8 cellular contexts compared by ENCODE assay signal in genomic region chr5:91381134-91381773, GRCh38. TPM values are rescaled to one million over a fixed set of nuclear protein-coding genes. Genes with fewer than 3 reads are reported as not detected.
DNase-seq lines count a peak whose midpoint lies in the region; ATAC-seq lines count a peak whose summit lies in the region.

No MANE protein-coding gene starts in this region.

- DNase-seq in SIG-M5 treated with dmso at 0.1 percent for 504 hours (lab: John Stamatoyannopoulos, UW; ENCODE audit: unreplicated experiment) (peak; percentile 47), SIG-M5 (lab: John Stamatoyannopoulos, UW) (no peak), occipital lobe (lab: John Stamatoyannopoulos, UW) (no peak), EL (no peak)
- DNase-seq in activated CD8-positive, alpha-beta T cell treated with anti-CD3 and anti-CD28 coated beads, Interleukin-2, amount 10 ng/mL, durations not matched to agents 7 days and 5 days: no peak

- peak overlapping the region; percentile 80 for H3K9ac ChIP-seq in iPS-15b (ENCODE audit: low read depth, low read length)
- peak overlapping the region; percentile 83 to 97 (median 94) for H3K9ac ChIP-seq in subcutaneous abdominal adipose tissue (ENCODE audit: low read length in 5 of 5)

- CTCF ChIA-PET in activated CD8-positive, alpha-beta T cell treated with anti-CD3 and anti-CD28 coated beads, Interleukin-2, amount 10 ng/mL, durations not matched to agents 7 days and 5 days (lab: Charles Lee): interaction anchor here (0.7 to 1.6 kb wide), 5 partner anchors 70 to 217 kb away, joined by 3 to 6 read pairs (median 3); no protein-coding TSS in a partner anchor

- H3K27me3 ChIP-seq in iPS-15b (ENCODE audit: control insufficient read depth, insufficient read depth, low read length) (no peaks in the 10 kb centered on the region), subcutaneous abdominal adipose tissue (ENCODE audit: control insufficient read depth in 5 of 5, insufficient read depth in 4 of 5, low read length in 5 of 5) (no peaks in the 10 kb centered on the region)

- H3K36me3 ChIP-seq in iPS-15b (ENCODE audit: control insufficient read depth, insufficient read depth, low read length) (no peaks in the 10 kb centered on the region), subcutaneous abdominal adipose tissue (ENCODE audit: control insufficient read depth in 5 of 5, insufficient read depth in 5 of 5, low read length in 5 of 5) (peaks cover 0 to 12% (median 0%) of the 10 kb centered on the region in 5 donors)

- H3K27me3 Mint-ChIP-seq in activated CD8-positive, alpha-beta T cell treated with anti-CD3 and anti-CD28 coated beads, Interleukin-2, amount 10 ng/mL, durations not matched to agents 7 days and 5 days (ENCODE audit: low read depth): peaks cover 2% of the 10 kb centered on the region

- H3K9me3 ChIP-seq in iPS-15b (ENCODE audit: control insufficient read depth, insufficient read depth, low read length) (no peaks in the 10 kb centered on the region), subcutaneous abdominal adipose tissue (ENCODE audit: control insufficient read depth in 5 of 5, low read length in 5 of 5) (no peaks in the 10 kb centered on the region)

- H3K4me1 ChIP-seq in iPS-15b (ENCODE audit: control insufficient read depth, insufficient read depth, low read length) (no peaks in the 10 kb centered on the region), subcutaneous abdominal adipose tissue (ENCODE audit: control insufficient read depth in 5 of 5, insufficient read depth in 5 of 5, low read length in 5 of 5) (peaks cover 0 to 37% (median 29%) of the 10 kb centered on the region in 5 donors)

- H3K4me3 ChIP-seq in iPS-15b (ENCODE audit: low read depth, low read length) (peak overlapping the region; percentile 96), subcutaneous abdominal adipose tissue (ENCODE audit: low read depth in 1 of 5, low read length in 5 of 5) (peak overlapping the region; percentile 76 to 92 (median 91))

- peak overlapping the region; percentile 89 for H3K27ac ChIP-seq in subcutaneous abdominal adipose tissue (ENCODE audit: low read depth, low read length)

- peak overlapping the region; percentile 87 for H3K4me3 Mint-ChIP-seq in activated CD8-positive, alpha-beta T cell treated with anti-CD3 and anti-CD28 coated beads, Interleukin-2, amount 10 ng/mL, durations not matched to agents 7 days and 5 days

- POLR2A ChIA-PET in activated CD8-positive, alpha-beta T cell treated with anti-CD3 and anti-CD28 coated beads, Interleukin-2, amount 10 ng/mL, durations not matched to agents 7 days and 5 days (lab: Charles Lee): interaction anchor here (0.6 to 2.2 kb wide), 29 partner anchors 9 to 971 kb away, joined by 3 to 36 read pairs (median 4); partner anchors contain the start of gene CETN3

- no peak for ATAC-seq in activated CD8-positive, alpha-beta T cell treated with anti-CD3 and anti-CD28 coated beads, Interleukin-2, amount 10 ng/mL, durations not matched to agents 7 days and 5 days
- no peak for ATAC-seq in HG03439 (IDR thresholded peaks at IDR 0.05; ENCODE audit: unreplicated experiment)

- peaks cover 30% of the 10 kb centered on the region for H3K36me3 Mint-ChIP-seq in activated CD8-positive, alpha-beta T cell treated with anti-CD3 and anti-CD28 coated beads, Interleukin-2, amount 10 ng/mL, durations not matched to agents 7 days and 5 days (ENCODE audit: low read depth)

- H3K4me1 Mint-ChIP-seq in activated CD8-positive, alpha-beta T cell treated with anti-CD3 and anti-CD28 coated beads, Interleukin-2, amount 10 ng/mL, durations not matched to agents 7 days and 5 days (ENCODE audit: low read depth): peaks cover 32% of the 10 kb centered on the region

- H3K9me3 Mint-ChIP-seq in activated CD8-positive, alpha-beta T cell treated with anti-CD3 and anti-CD28 coated beads, Interleukin-2, amount 10 ng/mL, durations not matched to agents 7 days and 5 days (ENCODE audit: insufficient read depth): no peaks in the 10 kb centered on the region

- H3K27ac Mint-ChIP-seq in activated CD8-positive, alpha-beta T cell treated with anti-CD3 and anti-CD28 coated beads, Interleukin-2, amount 10 ng/mL, durations not matched to agents 7 days and 5 days: peak overlapping the region; percentile 99

RNA-seq across cellular contexts. Expression of gene ARRDC3, which starts 1.9 kb away (rescaled TPM):
- 10 to 100 TPM; 36.5 to 37.1 TPM for total RNA-seq in activated CD8-positive, alpha-beta T cell treated with anti-CD3 and anti-CD28 coated beads, Interleukin-2, amount 10 ng/mL, durations not matched to agents 7 days and 5 days
- 413 TPM for total RNA-seq in occipital lobe

Comparison
In these comparisons a context has a peak if more than half of its experiments do, and no peak if none do; other contexts are left out.
1. RNA of gene ARRDC3, which starts 1.9 kb away (total RNA-seq): 413 TPM in occipital lobe (single experiment); 36.5 to 37.1 TPM in activated CD8-positive, alpha-beta T cell treated with anti-CD3 and anti-CD28 coated beads, Interleukin-2, amount 10 ng/mL, durations not matched to agents 7 days and 5 days; every median in the first group is over 10 times any median in the second.